18 cellular contexts compared by ENCODE assay signal in genomic region chr2:223415071-223415470, GRCh38.
"Had no signal": no experiment of that assay in that cellular context is flagged by ENCODE, and none has a peak within 500 bp of the region (broad histone marks: within the 10 kb centered on the region; RNA-seq: fewer than 3 reads in every experiment).

No MANE protein-coding gene starts in this region.

- H3K4me3 Mint-ChIP-seq: natural killer cell; neural progenitor cell; stimulated activated effector memory CD8-positive, alpha-beta T cell treated with anti-CD3 and anti-CD28 coated beads, Interleukin-12 subunit alpha, Interleukin-12 subunit beta, amount 100 ng/mL, for 72 hours had no signal

- H3K36me3 ChIP-seq: neural progenitor cell, ovary, right atrium auricular region, transverse colon had no signal

- H3K9me3 Mint-ChIP-seq: neural progenitor cell had no signal

- H3K4me1 Mint-ChIP-seq: natural killer cell; stimulated activated effector memory CD8-positive, alpha-beta T cell treated with anti-CD3 and anti-CD28 coated beads, Interleukin-12 subunit alpha, Interleukin-12 subunit beta, amount 100 ng/mL, for 72 hours had no signal

- H3K27ac Mint-ChIP-seq: natural killer cell; neural progenitor cell; stimulated activated effector memory CD8-positive, alpha-beta T cell treated with anti-CD3 and anti-CD28 coated beads, Interleukin-12 subunit alpha, Interleukin-12 subunit beta, amount 100 ng/mL, for 72 hours had no signal

- H3K9me3 ChIP-seq: mucosa of descending colon, ovary, right atrium auricular region, transverse colon had no signal

- H3K36me3 Mint-ChIP-seq: natural killer cell; neural progenitor cell; stimulated activated effector memory CD8-positive, alpha-beta T cell treated with anti-CD3 and anti-CD28 coated beads, Interleukin-12 subunit alpha, Interleukin-12 subunit beta, amount 100 ng/mL, for 72 hours had no signal

- H3K4me1 ChIP-seq: neural progenitor cell, right atrium auricular region, transverse colon had no signal

- H3K4me3 ChIP-seq: dorsolateral prefrontal cortex, mucosa of descending colon, neural progenitor cell, ovary, right atrium auricular region, smooth muscle cell, transverse colon had no signal

- H3K27me3 ChIP-seq: dorsolateral prefrontal cortex, neural progenitor cell, ovary, right atrium auricular region, transverse colon had no signal

- ATAC-seq: esophagus mucosa; mucosa of descending colon; natural killer cell; stimulated activated effector memory CD8-positive, alpha-beta T cell treated with anti-CD3 and anti-CD28 coated beads, Interleukin-12 subunit alpha, Interleukin-12 subunit beta, amount 100 ng/mL, for 72 hours; stimulated activated naive CD8-positive, alpha-beta T cell treated with anti-CD3 and anti-CD28 coated beads, Interleukin-15, Interleukin-2, amounts not matched to agents 100 U/mL and 50 U/mL, for 24 hours had no signal

- DNase-seq: central memory CD4-positive, alpha-beta T cell; cortex of kidney; dorsolateral prefrontal cortex; effector CD8-positive, alpha-beta T cell; mammary epithelial cell; mucosa of descending colon; natural killer cell; nucleus accumbens; stimulated activated CD4-positive, alpha-beta T cell treated with anti-CD3 and anti-CD28 coated beads, Interleukin-4, amount 100 ng/mL, for 1 hour; stimulated activated CD8-positive, alpha-beta memory T cell treated with anti-CD3 and anti-CD28 coated beads, Interleukin-4, amount 100 ng/mL, for 48 hours; stimulated activated naive CD8-positive, alpha-beta T cell treated with anti-CD3 and anti-CD28 coated beads, Interleukin-15, Interleukin-2, amounts not matched to agents 100 U/mL and 50 U/mL, for 24 hours; transverse colon had no signal

- H3K9ac ChIP-seq: neural progenitor cell had no signal

- H3K27ac ChIP-seq: dorsolateral prefrontal cortex, neural progenitor cell, transverse colon had no signal
